8 cellular contexts compared by ENCODE assay signal in the genomic region with DNA sequence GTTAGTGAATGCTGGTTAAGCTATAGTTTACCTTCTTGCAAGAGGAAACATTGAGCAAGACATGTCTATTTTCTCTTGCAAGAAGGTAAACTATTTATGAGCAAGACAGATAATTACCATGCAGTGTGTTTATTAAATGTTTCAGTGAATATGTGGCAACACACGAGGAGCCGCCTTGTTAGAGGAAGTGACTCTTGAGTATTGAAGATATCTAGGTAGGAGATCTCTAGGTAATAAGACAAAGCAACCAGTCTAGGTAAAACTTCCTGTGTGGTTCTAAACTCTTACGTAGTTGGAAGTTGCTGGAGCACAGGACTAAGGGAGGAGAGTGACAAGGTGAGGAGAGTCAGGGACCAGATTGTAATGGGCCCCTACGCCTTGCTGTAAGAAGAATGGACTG.
"Had no signal": no experiment of that assay in that cellular context is flagged by ENCODE, and none has a peak within 500 bp of the region (broad histone marks: within the 10 kb centered on the region; RNA-seq: fewer than 3 reads in every experiment).

No MANE protein-coding gene starts in this region.

- DNase-seq: activated B cell treated with CpG ODN at 0.5 μM for 24 hours; activated CD4-positive, alpha-beta T cell treated with anti-CD3 and anti-CD28 coated beads, Interleukin-2, amount 10 ng/mL, durations not matched to agents 24 days and 14 days; activated gamma-delta T cell; pancreas; sigmoid colon; SK-N-SH; stimulated activated CD4-positive, alpha-beta T cell treated with anti-CD3 and anti-CD28 coated beads, Interleukin-1b, Interleukin-23, amount 100 ng/mL, for 48 hours had no signal

- H3K27ac ChIP-seq: neural progenitor cell, pancreas, sigmoid colon had no signal

- H3K36me3 ChIP-seq: pancreas had no signal

- H3K27ac Mint-ChIP-seq: activated B cell treated with CpG ODN at 0.5 μM for 24 hours; activated CD4-positive, alpha-beta T cell treated with anti-CD3 and anti-CD28 coated beads, Interleukin-2, amount 10 ng/mL, durations not matched to agents 24 days and 14 days; neural progenitor cell had no signal

- H3K27me3 Mint-ChIP-seq: activated B cell treated with CpG ODN at 0.5 μM for 24 hours; activated CD4-positive, alpha-beta T cell treated with anti-CD3 and anti-CD28 coated beads, Interleukin-2, amount 10 ng/mL, durations not matched to agents 24 days and 14 days had no signal

- H3K4me3 ChIP-seq: neural progenitor cell, pancreas, sigmoid colon had no signal

- H3K9me3 Mint-ChIP-seq: activated B cell treated with CpG ODN at 0.5 μM for 24 hours; activated CD4-positive, alpha-beta T cell treated with anti-CD3 and anti-CD28 coated beads, Interleukin-2, amount 10 ng/mL, durations not matched to agents 24 days and 14 days; neural progenitor cell had no signal

- H3K27me3 ChIP-seq: neural progenitor cell, pancreas, sigmoid colon had no signal

- H3K4me1 Mint-ChIP-seq: activated B cell treated with CpG ODN at 0.5 μM for 24 hours, neural progenitor cell had no signal

- H3K4me3 Mint-ChIP-seq: activated B cell treated with CpG ODN at 0.5 μM for 24 hours; activated CD4-positive, alpha-beta T cell treated with anti-CD3 and anti-CD28 coated beads, Interleukin-2, amount 10 ng/mL, durations not matched to agents 24 days and 14 days; neural progenitor cell had no signal

- H3K9me3 ChIP-seq: pancreas, sigmoid colon, SK-N-SH had no signal

- ATAC-seq: pancreas had no signal

- H3K4me1 ChIP-seq: neural progenitor cell, sigmoid colon had no signal
